ENCODE assay signal across 8 cellular contexts in the genomic region with DNA sequence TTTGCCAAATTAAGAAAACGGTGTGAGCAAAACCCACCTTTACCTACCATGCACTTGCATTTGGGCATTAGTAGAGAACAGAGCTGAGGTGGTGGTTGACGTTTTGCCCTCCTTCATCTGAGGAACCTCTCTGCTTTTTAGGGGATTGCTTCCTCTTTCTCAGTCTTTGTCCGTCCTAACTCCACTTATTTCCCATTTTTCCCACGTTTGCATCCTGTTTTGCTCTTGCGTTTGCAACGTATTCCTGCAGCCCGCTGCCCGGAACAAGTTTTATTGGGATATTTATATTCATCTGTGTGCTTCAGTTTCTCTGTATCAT. TPM values are rescaled to one million over a fixed set of nuclear protein-coding genes. Genes with fewer than 3 reads are reported as not detected.
DNase-seq lines count a peak whose midpoint lies in the region; ATAC-seq, FAIRE-seq and TF ChIP-seq lines count a peak whose summit lies in the region.

No MANE protein-coding gene starts in this region.

- CTCF ChIA-PET in Calu3 (lab: Charles Lee): no interaction called here

- BruUV-seq in Calu3 (replicated peaks; lab: Mats Ljungman, UMichigan): no TSS peak

- H3K36me3 Mint-ChIP-seq in Calu3 (ENCODE audit: insufficient read depth, unreplicated experiment) (peaks cover 35% of the 10 kb centered on the region), mesothelial cell of epicardium (peaks cover 3% of the 10 kb centered on the region)

- H3K9me3 Mint-ChIP-seq in Calu3 (ENCODE audit: low read depth, unreplicated experiment): no peaks in the 10 kb centered on the region
- peaks cover 1% of the 10 kb centered on the region for H3K9me3 Mint-ChIP-seq in mesothelial cell of epicardium

- intact Hi-C loops in Calu3 (cut with micrococcal nuclease; ENCODE audit: unreplicated experiment): loop anchor here (10.0 kb wide), 1 partner anchor 133 kb away; no protein-coding TSS in a partner anchor

- DNase-seq in Calu3 (no peak), KG1 (lab: John Stamatoyannopoulos, UW) (peak; percentile 67), caudate nucleus (lab: John Stamatoyannopoulos, UW) (no peak), mesothelial cell of epicardium (ENCODE audit: low spot score in 2 of 2, unreplicated experiment in 2 of 2) (no peak), NCI-H2196 (lab: John Stamatoyannopoulos, UW; ENCODE audit: unreplicated experiment) (no peak), D721Med (ENCODE audit: insufficient read length, low spot score) (no peak)
- no peak for DNase-seq in effector CD4-positive, alpha-beta T cell

- H3K27me3 Mint-ChIP-seq in Calu3 (ENCODE audit: unreplicated experiment): no peaks in the 10 kb centered on the region
- no peaks in the 10 kb centered on the region for H3K27me3 Mint-ChIP-seq in mesothelial cell of epicardium (ENCODE audit: low read depth)

- FAIRE-seq in D721Med (lab: Jason Lieb, UNC): no peak

- H3K27ac Mint-ChIP-seq in Calu3 (ENCODE audit: unreplicated experiment) (peak overlapping the region; percentile 96), mesothelial cell of epicardium (peak overlapping the region; percentile 100)

- H3K4me1 Mint-ChIP-seq in Calu3 (ENCODE audit: low read depth, unreplicated experiment) (no peaks in the 10 kb centered on the region), mesothelial cell of epicardium (peaks cover 15% of the 10 kb centered on the region)

- no peak for TF ChIP-seq CTCF in Calu3 (IDR thresholded peaks at IDR 0.05; ENCODE audit: unreplicated experiment)
- no peak for TF ChIP-seq CTCF in mesothelial cell of epicardium (IDR thresholded peaks at IDR 0.05; ENCODE audit: unreplicated experiment)
- TF ChIP-seq CTCF in D721Med (IDR thresholded peaks at IDR 0.05; ENCODE audit: insufficient read depth, missing control alignments): no peak

- peak overlapping the region; percentile 94 for H3K27ac ChIP-seq in caudate nucleus (ENCODE audit: low read depth, low read length)

- peak; percentile 45 for ATAC-seq in GM21619 (IDR thresholded peaks at IDR 0.05; ENCODE audit: unreplicated experiment)

- peak overlapping the region; percentile 94 for H3K4me3 Mint-ChIP-seq in Calu3 (ENCODE audit: low read depth, unreplicated experiment)
- H3K4me3 Mint-ChIP-seq in mesothelial cell of epicardium: peak overlapping the region; percentile 100

RNA-seq across cellular contexts. Expression of a gene that starts 0.4 kb away (rescaled TPM):
- total RNA-seq in Calu3 (2022) (117 and 125 TPM in 2 replicates), mesothelial cell of epicardium (99.2 to 100 TPM (median 99.5 TPM) in 3 replicates)
